In the genomic region with DNA sequence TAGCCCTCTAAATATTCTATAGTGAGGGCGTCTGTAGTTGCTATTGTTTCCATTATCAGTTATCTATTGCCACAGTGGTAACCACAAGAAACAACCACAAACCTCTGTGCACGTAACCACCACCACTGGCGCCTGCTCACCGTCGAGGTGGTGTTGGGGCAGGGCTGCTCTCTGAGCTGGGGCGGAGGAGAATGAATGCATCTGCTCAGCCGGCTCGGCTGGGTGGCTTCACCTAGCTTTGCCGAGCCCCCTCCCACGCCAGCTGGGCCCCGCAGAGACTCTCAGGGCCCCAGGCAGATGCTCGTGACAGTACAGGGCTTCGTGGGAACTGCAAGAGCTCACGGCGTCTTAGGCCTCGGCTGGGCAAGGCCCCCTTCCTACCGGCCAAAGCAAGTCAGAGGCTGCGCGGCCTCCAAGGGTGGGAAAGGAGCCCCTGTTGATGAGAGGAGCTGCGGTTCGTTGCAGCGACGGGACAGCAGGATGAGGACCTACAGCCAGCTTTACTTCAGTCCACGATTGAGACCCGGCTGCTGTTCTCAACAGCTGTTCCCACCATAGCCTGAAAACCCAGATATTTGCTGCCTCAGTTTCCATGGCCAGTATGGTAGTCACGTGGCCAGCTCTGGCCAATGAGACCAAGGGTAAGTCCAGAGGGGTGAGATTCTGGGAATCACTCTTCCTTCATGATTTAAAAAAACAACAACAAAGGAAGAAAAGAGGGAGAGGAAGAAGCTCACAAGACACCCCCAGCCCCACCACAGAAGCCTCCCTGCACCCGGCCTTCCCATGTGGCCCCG, we compare ENCODE assay signal across 8 cellular contexts.
A peak's percentile ranks its signal among the peaks of the same experiment; 100 is the strongest.
DNase-seq lines count a peak whose midpoint lies in the region; ATAC-seq lines count a peak whose summit lies in the region.

No MANE protein-coding gene starts in this region.

- DNase-seq in NOMO-1 treated with dmso at 0.1 percent for 144 hours (lab: John Stamatoyannopoulos, UW; ENCODE audit: unreplicated experiment) (peak; percentile 14), EL (no peak), germinal center (ENCODE audit: low spot score) (no peak), NCI-H2171 treated with DMSO at 0.1 percent for 48 hours (lab: John Stamatoyannopoulos, UW) (no peak)
- DNase-seq in activated gamma-delta T cell treated with anti-CD3 and anti-CD28 coated beads, Interleukin-2, amount 50 U/mL, for 16 hours (ENCODE audit: low read depth): peak; percentile 9
- DNase-seq in stimulated activated CD8-positive, alpha-beta memory T cell treated with anti-CD3 and anti-CD28 coated beads, Interleukin-15, amount 100 ng/mL, for 1 hour (ENCODE audit: low read depth): peak; percentile 12

- peak; percentile 97 for ATAC-seq in GM18502 (IDR thresholded peaks at IDR 0.05; ENCODE audit: poor library complexity, unreplicated experiment)
- ATAC-seq in HG02763 (IDR thresholded peaks at IDR 0.05; ENCODE audit: unreplicated experiment): peak; percentile 97

Comparison
In these comparisons a context has a peak if more than half of its experiments do, and no peak if none do; other contexts are left out.
1. DNase-seq: peak in NOMO-1 treated with dmso at 0.1 percent for 144 hours (single experiment), activated gamma-delta T cell treated with anti-CD3 and anti-CD28 coated beads, Interleukin-2, amount 50 U/mL, for 16 hours (single experiment) and stimulated activated CD8-positive, alpha-beta memory T cell treated with anti-CD3 and anti-CD28 coated beads, Interleukin-15, amount 100 ng/mL, for 1 hour (single experiment); none in EL (single experiment), germinal center (single experiment) and NCI-H2171 treated with DMSO at 0.1 percent for 48 hours (single experiment).